In genomic region chr18:77063256-77063655, GRCh38 we compare ENCODE assay signal across 8 cellular contexts.
DNase-seq lines count a peak whose midpoint lies in the region; ATAC-seq and TF ChIP-seq lines count a peak whose summit lies in the region.

No MANE protein-coding gene starts in this region.

- peak; percentile 74 for DNase-seq in activated naive CD4-positive, alpha-beta T cell treated with anti-CD3 and anti-CD28 coated beads, Interleukin-2, amount 50 U/mL, for 16 hours
- no peak for DNase-seq in psoas muscle
- DNase-seq in C1 segment of cervical spinal cord (lab: John Stamatoyannopoulos, UW): no peak
- DNase-seq in NCI-H1105 treated with DMSO at 0.1 percent for 48 hours (lab: John Stamatoyannopoulos, UW): no peak
- DNase-seq in endodermal cell: no peak

- H3K4me1 Mint-ChIP-seq in endodermal cell: peaks cover 15% of the 10 kb centered on the region

- peaks cover 24% of the 10 kb centered on the region for H3K36me3 Mint-ChIP-seq in endodermal cell (ENCODE audit: low read depth)

- no peak overlapping the region for H3K4me3 ChIP-seq in psoas muscle
- no peak overlapping the region for H3K4me3 ChIP-seq in endodermal cell (ENCODE audit: low read length)

- H3K27me3 Mint-ChIP-seq in endodermal cell (ENCODE audit: insufficient read depth): no peaks in the 10 kb centered on the region

- H3K27ac Mint-ChIP-seq in endodermal cell: no peak overlapping the region

- ATAC-seq in HG02973 (IDR thresholded peaks at IDR 0.05; ENCODE audit: unreplicated experiment): peak; percentile 41
- ATAC-seq in psoas muscle: no peak

- 68 to 86% (median 70%) methylated on average over 7 of the region's 7 CpGs for WGBS in psoas muscle, 3 donors
- WGBS in endodermal cell (ENCODE audit: insufficient coverage in 1 of 2, insufficient read length in 1 of 2), 2 experiments: 94 to 100% methylated on average over 3 to 7 of the region's 7 CpGs

- no peaks in the 10 kb centered on the region for H3K9me3 ChIP-seq in psoas muscle
- no peaks in the 10 kb centered on the region for H3K9me3 ChIP-seq in endodermal cell (ENCODE audit: control insufficient read depth, low read length)

- intact Hi-C loops in psoas muscle (cut with DNase I): loop anchor here in 1 of 2 donors (5.0 kb wide), 2 partner anchors 131 to 149 kb away; no protein-coding TSS in a partner anchor

- no peak overlapping the region for H3K9ac ChIP-seq in endodermal cell (ENCODE audit: extremely low read depth, low read length, poor library complexity, severe bottlenecking)

- TF ChIP-seq POLR2A in GM18526 (IDR thresholded peaks at IDR 0.05; ENCODE audit: extremely low read depth, insufficient read length) (peak; percentile 18), Raji (IDR thresholded peaks at IDR 0.05; ENCODE audit: insufficient read depth, low read depth, low read length) (0 out of 2 replicates have a peak, but pooled peaks have one; percentile 32)

- H3K27me3 ChIP-seq in psoas muscle (ENCODE audit: insufficient read depth in 3 of 3, low read length in 2 of 3) (no peaks in the 10 kb centered on the region), endodermal cell (ENCODE audit: control insufficient read depth, insufficient read depth, low read length, poor library complexity, severe bottlenecking) (no peaks in the 10 kb centered on the region)

- H3K4me3 Mint-ChIP-seq in endodermal cell: no peak overlapping the region

- TF ChIP-seq CTCF in psoas muscle (IDR thresholded peaks at IDR 0.05) (no peak), endodermal cell (conservative IDR thresholded peaks at IDR 0.05) (no peak)

- H3K9me3 Mint-ChIP-seq in endodermal cell: no peaks in the 10 kb centered on the region

- peak overlapping the region; percentile 74 for H3K27ac ChIP-seq in psoas muscle
- H3K27ac ChIP-seq in endodermal cell (ENCODE audit: low read depth, low read length): no peak overlapping the region

- H3K4me1 ChIP-seq in psoas muscle (peaks cover 42% of the 10 kb centered on the region), endodermal cell (ENCODE audit: control insufficient read depth, insufficient read depth, low read length) (peaks cover 2% of the 10 kb centered on the region)

- H3K36me3 ChIP-seq in psoas muscle (ENCODE audit: insufficient read depth in 1 of 2, low read depth in 1 of 2) (peaks cover 0 to 23% of the 10 kb centered on the region in 2 donors), endodermal cell (ENCODE audit: control insufficient read depth, insufficient read depth, low read length) (no peaks in the 10 kb centered on the region)
